In genomic region chrX:69505772-69506616, GRCh38 we compare ENCODE assay signal across 1 cellular context.
A peak's percentile ranks its signal among the peaks of the same experiment; 100 is the strongest.
TF ChIP-seq lines count a peak whose summit lies in the region.

No MANE protein-coding gene starts in this region.

TF ChIP-seq in H1, 55 proteins besides CTCF, POLR2A, EP300 and RAD21:
- peak; percentile 30 for TF ChIP-seq KDM4A (IDR thresholded peaks at IDR 0.05; ENCODE audit: low read depth, low read length, severe bottlenecking)
- TF ChIP-seq YY1 (IDR thresholded peaks at IDR 0.05; ENCODE audit: low read depth, low read length) = no peak
- peak; percentile 25; the same call in 1 of the 2 replicates for TF ChIP-seq SUZ12 (IDR thresholded peaks at IDR 0.05; ENCODE audit: low read length)
